ENCODE assay signal across 8 cellular contexts in genomic region chr11:33736148-33736809, GRCh38. TPM values are rescaled to one million over a fixed set of nuclear protein-coding genes. Genes with fewer than 3 reads are reported as not detected.
DNase-seq lines count a peak whose midpoint lies in the region; ATAC-seq, FAIRE-seq and TF ChIP-seq lines count a peak whose summit lies in the region.

A gene with protein sequence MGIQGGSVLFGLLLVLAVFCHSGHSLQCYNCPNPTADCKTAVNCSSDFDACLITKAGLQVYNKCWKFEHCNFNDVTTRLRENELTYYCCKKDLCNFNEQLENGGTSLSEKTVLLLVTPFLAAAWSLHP (minus strand): TSS chr11:33736423. CDS start chr11:33722445, 13,978 bp downstream.

- H3K36me3 ChIP-seq in mammary epithelial cell (ENCODE audit: insufficient read depth, low read length), result peaks cover 12% of the 10 kb centered on the region
- peaks cover 9% of the 10 kb centered on the region; the same call in 1 of the 2 replicates for H3K36me3 ChIP-seq in iPS-20b (ENCODE audit: insufficient read depth, low read depth, low read length)

- no peaks in the 10 kb centered on the region for H4K20me1 ChIP-seq in mammary epithelial cell (ENCODE audit: insufficient read depth, low read length)

- BruUV-seq in mammary epithelial cell (replicated peaks; lab: Mats Ljungman, UMichigan), result TSS peak; percentile 37

- TF ChIP-seq RAD21 in A549 (conservative IDR thresholded peaks at IDR 0.05 in 1 of 2, IDR thresholded peaks at IDR 0.05 in 1 of 2), result no peak

- under 1% methylated on average over 30 of the region's 48 CpGs for WGBS in A549 (ENCODE audit: missing lambda C conversion rate)
- WGBS in mammary epithelial cell (ENCODE audit: low coverage, missing lambda C conversion rate), result 3% methylated on average over 13 of the region's 48 CpGs

- H3K27ac ChIP-seq in A549 (peak within 1 kb of the TSS; percentile 85 to 93), mammary epithelial cell (ENCODE audit: insufficient read depth, low read depth, low read length) (peak within 1 kb of the TSS; percentile 97), iPS-20b (ENCODE audit: low read length) (no peak within 1 kb of the TSS), skin epidermis (peak within 1 kb of the TSS; percentile 71 to 98 (median 93))

- ATAC-seq in A549, result peak; percentile 96
- ATAC-seq in GM18868 (IDR thresholded peaks at IDR 0.05; ENCODE audit: unreplicated experiment), result peak; percentile 57
- ATAC-seq in HG03103 (IDR thresholded peaks at IDR 0.05; ENCODE audit: low read depth, unreplicated experiment), result peak; percentile 50
- ATAC-seq in WTC11, result peak; percentile 93

- peak within 1 kb of the TSS; percentile 78 for H2AFZ ChIP-seq in mammary epithelial cell (ENCODE audit: low read depth, low read length)

- intact Hi-C loops in mammary epithelial cell (cut with micrococcal nuclease), result loop anchor here (1.0 to 5.0 kb wide), 4 partner anchors 20 to 575 kb away; partner anchors contain the start of gene CSTF3

- peaks cover 34% of the 10 kb centered on the region for H3K4me1 ChIP-seq in A549
- peaks cover 38% of the 10 kb centered on the region for H3K4me1 ChIP-seq in mammary epithelial cell (ENCODE audit: insufficient read depth, low read length)
- H3K4me1 ChIP-seq in iPS-20b (ENCODE audit: insufficient read depth, low read length), result 0 out of 2 replicates have a peak, but pooled peaks cover 3% of the 10 kb centered on the region

- peak within 1 kb of the TSS; percentile 99 for H3K9ac ChIP-seq in mammary epithelial cell (ENCODE audit: insufficient read depth, low read length)
- peak within 1 kb of the TSS; percentile 65; the same call in 1 of the 2 replicates for H3K9ac ChIP-seq in iPS-20b (ENCODE audit: low read depth, low read length)

- TF ChIP-seq CTCF in A549 (IDR thresholded peaks at IDR 0.05) (no peak), WTC11 (IDR thresholded peaks at IDR 0.05) (no peak), mammary epithelial cell (conservative IDR thresholded peaks at IDR 0.05 in 1 of 2, IDR thresholded peaks at IDR 0.05 in 1 of 2; ENCODE audit: extremely low read depth in 1 of 2, insufficient read depth in 1 of 2, low read depth in 1 of 2, low read length in 2 of 2) (no peak)

- POLR2A ChIA-PET in A549 (lab: Yijun Ruan, JAX) (interaction anchor here (0.7 to 3.5 kb wide), 16 partner anchors 10 to 839 kb away, joined by 3 to 42 read pairs (median 4); partner anchors contain the start of genes C11orf91 and CSTF3), WTC11 (lab: Charles Lee) (interaction anchor here (0.6 to 2.0 kb wide), 4 partner anchors 35 to 134 kb away, joined by 3 to 10 read pairs (median 7); partner anchors contain the start of genes C11orf91 and FBXO3)

- peaks cover 12% of the 10 kb centered on the region for H3K27me3 Mint-ChIP-seq in WTC11 (ENCODE audit: low read depth)

- CTCF ChIA-PET in A549 (lab: Yijun Ruan, JAX) (interaction anchor here (0.7 to 3.8 kb wide), 15 partner anchors 10 to 767 kb away, joined by 3 to 26 read pairs (median 4); partner anchors contain the start of gene KIAA1549L), WTC11 (lab: Charles Lee) (interaction anchor here (1.0 to 1.7 kb wide), 7 partner anchors 20 to 93 kb away, joined by 3 to 10 read pairs (median 6); partner anchors contain the start of genes C11orf91 and FBXO3), mammary epithelial cell (lab: Charles Lee; ENCODE audit: low non-redundant PET) (interaction anchor here (0.7 kb wide), 2 partner anchors 22 to 610 kb away, joined by 3 read pairs; no protein-coding TSS in a partner anchor)

- no peaks in the 10 kb centered on the region for H3K36me3 Mint-ChIP-seq in WTC11

- no peaks in the 10 kb centered on the region for H3K27me3 ChIP-seq in mammary epithelial cell (ENCODE audit: insufficient read depth, low read length)
- peaks cover 13% of the 10 kb centered on the region for H3K27me3 ChIP-seq in iPS-20b (ENCODE audit: insufficient read depth, low read length)

- TF ChIP-seq POLR2A in A549 (IDR thresholded peaks at IDR 0.05; ENCODE audit: low read length), result peak; percentile 83

- H3K4me3 Mint-ChIP-seq in WTC11, result peak within 1 kb of the TSS; percentile 78

- DNase-seq in A549 (ENCODE audit: low read depth in 1 of 2, low spot score in 1 of 2) (peak; percentile 93 to 94), NCI-H2196 (lab: John Stamatoyannopoulos, UW; ENCODE audit: unreplicated experiment) (peak; percentile 95), WTC11 (ENCODE audit: low spot score) (peak; percentile 99), mammary epithelial cell (peak; percentile 94)

- peak within 1 kb of the TSS; percentile 93 for H3K4me2 ChIP-seq in A549
- H3K4me2 ChIP-seq in mammary epithelial cell (ENCODE audit: insufficient read depth, low read depth, low read length), result peak within 1 kb of the TSS; percentile 95

- in situ Hi-C loops in mammary epithelial cell (cut with MboI; ENCODE audit: low sequenced_read_pairs in 2 of 2), result no loop called here

- FAIRE-seq in A549 (lab: Jason Lieb, UNC), result no peak

- H3K79me2 ChIP-seq in mammary epithelial cell (ENCODE audit: insufficient read depth, low read length), result peaks cover 53% of the 10 kb centered on the region

- no peak for TF ChIP-seq EP300 in A549 (IDR thresholded peaks at IDR 0.05)

- H3K9me3 ChIP-seq in A549 (no peaks in the 10 kb centered on the region), mammary epithelial cell (replicated peaks; ENCODE audit: insufficient read depth, low read length) (no peaks in the 10 kb centered on the region), iPS-20b (ENCODE audit: insufficient read depth, low read depth, low read length) (no peaks in the 10 kb centered on the region)

- dilution Hi-C loops in mammary epithelial cell (cut with HindIII; ENCODE audit: low sequenced_read_pairs), result loop anchor here (5.0 kb wide), 1 partner anchor 34 kb away; the partner anchor contains the start of gene C11orf91

- H3K4me3 ChIP-seq in A549, result peak within 1 kb of the TSS; percentile 75
- H3K4me3 ChIP-seq in mammary epithelial cell (replicated peaks in 1 of 3; ENCODE audit: insufficient read depth in 1 of 3, low read depth in 2 of 3, low read length in 3 of 3), result peak within 1 kb of the TSS; percentile 51 to 86 (median 64)
- H3K4me3 ChIP-seq in iPS-20b (ENCODE audit: low read length), result peak within 1 kb of the TSS; percentile 73
- peak within 1 kb of the TSS; percentile 61 to 83 (median 73) for H3K4me3 ChIP-seq in skin epidermis

- H3K4me1 Mint-ChIP-seq in WTC11, result peaks cover 26% of the 10 kb centered on the region

- H3K9me3 Mint-ChIP-seq in WTC11, result no peaks in the 10 kb centered on the region

- no peak within 1 kb of the TSS for H3K27ac Mint-ChIP-seq in WTC11

TF ChIP-seq in A549, 52 proteins besides CTCF, POLR2A, EP300 and RAD21 (continues in another document):
- TF ChIP-seq MAFK (IDR thresholded peaks at IDR 0.05; ENCODE audit: partially characterized antibody) (no peak), TFCP2L1 (CRISPR knock-in tag; IDR thresholded peaks at IDR 0.05) (no peak), FOXS1 (CRISPR knock-in tag; IDR thresholded peaks at IDR 0.05) (no peak), PHF8 (IDR thresholded peaks at IDR 0.05; ENCODE audit: borderline replicate concordance, low read depth) (peak; percentile 85), FOSL2 (IDR thresholded peaks at IDR 0.05) (no peak), FOSL2 (CRISPR knock-in tag; IDR thresholded peaks at IDR 0.05) (no peak), NPAS2 (CRISPR knock-in tag; IDR thresholded peaks at IDR 0.05; ENCODE audit: borderline replicate concordance) (no peak), KDM1A (IDR thresholded peaks at IDR 0.05; ENCODE audit: low read depth) (no peak), RNF2 (IDR thresholded peaks at IDR 0.05; ENCODE audit: borderline replicate concordance, low read depth) (0 out of 2 replicates have a peak, but pooled peaks have one; percentile 40)

TF ChIP-seq in WTC11, 78 proteins besides CTCF, POLR2A, EP300 and RAD21 (continues in another document):
- TF ChIP-seq JAZF1 (CRISPR knock-in tag; IDR thresholded peaks at IDR 0.05), result no peak
- TF ChIP-seq, protein P1, sequence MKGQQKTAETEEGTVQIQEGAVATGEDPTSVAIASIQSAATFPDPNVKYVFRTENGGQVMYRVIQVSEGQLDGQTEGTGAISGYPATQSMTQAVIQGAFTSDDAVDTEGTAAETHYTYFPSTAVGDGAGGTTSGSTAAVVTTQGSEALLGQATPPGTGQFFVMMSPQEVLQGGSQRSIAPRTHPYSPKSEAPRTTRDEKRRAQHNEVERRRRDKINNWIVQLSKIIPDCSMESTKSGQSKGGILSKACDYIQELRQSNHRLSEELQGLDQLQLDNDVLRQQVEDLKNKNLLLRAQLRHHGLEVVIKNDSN (CRISPR knock-in tag; IDR thresholded peaks at IDR 0.05), result peak; percentile 37; the same call in 1 of the 2 replicates
- TF ChIP-seq STAT6 (CRISPR knock-in tag; conservative IDR thresholded peaks at IDR 0.05; ENCODE audit: low read depth), result no peak

RNA-seq across cellular contexts. Expression of the gene that starts here (rescaled TPM):
- polyA plus RNA-seq in A549 (2011; rRNA removed), result 335 and 499 TPM in 2 replicates
- 214 and 235 TPM in 2 replicates for polyA plus RNA-seq in A549 (2012; cell fraction: cytosol; rRNA removed)
- 88.8 and 160 TPM in 2 replicates for polyA plus RNA-seq in A549 (2012; cell fraction: nucleus; rRNA removed)
- polyA plus RNA-seq in A549 (2017; fragmentation: RNase III; extraction: RNeasy Plus Mini Kit Qiagen cat#74134 plus additional on column Dnase treatment), result 358 to 439 TPM (median 375 TPM) in 3 replicates
- polyA minus RNA-seq in A549 (2011; rRNA and poly(A)+ RNA removed), result 189 and 242 TPM in 2 replicates
- total RNA-seq in WTC11 (2021), result 65.8 to 86.7 TPM (median 79.7 TPM) in 3 replicates
- total RNA-seq in mammary epithelial cell, result 1,000 to 10,000 TPM; 1,038 to 1,326 TPM
- polyA plus RNA-seq in mammary epithelial cell, result 1,397 TPM
- 796 TPM for polyA minus RNA-seq in mammary epithelial cell

Comparison
In these comparisons a context has a peak if more than half of its experiments do, and no peak if none do; other contexts are left out.
1. RNA of the gene that starts here (total RNA-seq): 1,038 to 1,326 TPM in mammary epithelial cell; 65.8 to 86.7 TPM in WTC11; every median in the first group is over 10 times any median in the second.
2. Of the 8 proteins assayed by ChIP-seq in both WTC11 and A549: peak only in WTC11: none; only in A549: JUN and MAX; in both: none; in neither: 6.
3. Peak in every context shown above with its lines, with median percentiles within 50 percentile points of each other: ATAC-seq, DNase-seq and H3K4me3 ChIP-seq.